ENCODE assay signal across 38 cellular contexts in the genomic region with DNA sequence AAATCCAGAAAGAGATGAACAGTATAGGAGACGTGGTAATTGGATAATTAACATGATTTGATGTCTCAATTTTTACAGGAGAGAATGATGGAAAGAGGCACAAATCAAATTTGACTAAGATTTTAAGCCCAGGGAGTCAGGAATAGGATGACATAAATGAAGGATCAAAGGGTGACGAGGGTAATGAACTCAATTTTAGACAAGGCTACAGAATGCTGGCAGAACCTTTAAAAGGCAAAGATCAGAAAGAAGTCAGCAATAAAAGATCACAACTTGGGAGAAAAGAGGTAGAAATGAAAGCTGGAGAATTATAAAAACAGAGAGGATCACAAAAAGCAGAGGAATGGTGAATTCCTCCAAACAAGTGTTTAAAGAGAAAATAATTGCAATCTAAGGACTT. TPM values are rescaled to one million over a fixed set of nuclear protein-coding genes. Genes with fewer than 3 reads are reported as not detected.
"Had no signal": no experiment of that assay in that cellular context is flagged by ENCODE, and none has a peak within 500 bp of the region (broad histone marks: within the 10 kb centered on the region; RNA-seq: fewer than 3 reads in every experiment).

No MANE protein-coding gene starts in this region.

- H3K36me3 ChIP-seq: MG63 had no signal

- H3K4me3 ChIP-seq: MG63 had no signal

- DNase-seq: Karpas-422, Kasumi-1, MG63, MM.1S, MV-4-11, NCI-H1048, NCI-H1092, NCI-H1092 treated with DMSO at 0.1 percent for 48 hours, NCI-H1105, NCI-H1105 treated with DMSO at 0.1 percent for 48 hours, NCI-H1417, NCI-H1417 treated with DMSO at 0.1 percent for 48 hours, NCI-H1436, NCI-H1436 treated with DMSO at 0.1 percent for 48 hours, NCI-H146, NCI-H1694, NCI-H1694 treated with DMSO at 0.1 percent for 48 hours, NCI-H187, NCI-H187 treated with DMSO at 0.1 percent for 48 hours, NCI-H1930, NCI-H2029, NCI-H2029 treated with DMSO at 0.1 percent for 48 hours, NCI-H2081, NCI-H2081 treated with DMSO at 0.1 percent for 48 hours, NCI-H2107, NCI-H2171, NCI-H2171 treated with DMSO at 0.1 percent for 48 hours, NCI-H2227 treated with DMSO at 0.1 percent for 48 hours, NCI-H226, NCI-H345, NCI-H446, NCI-H446 treated with DMSO at 0.1 percent for 48 hours, NCI-H510A, NCI-H510A treated with DMSO at 0.1 percent for 48 hours had no signal

- H3K9me3 ChIP-seq: MG63 had no signal

RNA-seq across cellular contexts. Expression of a gene that starts 13.0 kb away (rescaled TPM):
- total RNA-seq: LHCN-M2, M059J, MCF 10A, NCI-H460 had no signal

RNA-seq across cellular contexts. Expression of a gene that starts 13.4 kb away (rescaled TPM):
- total RNA-seq: LHCN-M2, M059J, MCF 10A, NCI-H460 had no signal

RNA-seq across cellular contexts. Expression of a gene that starts 54.4 kb away (rescaled TPM):
- total RNA-seq: LHCN-M2, M059J, MCF 10A, NCI-H460 had no signal
